Comparison of ENCODE assay signal across 1 cellular context in genomic region chr4:138773321-138773720, GRCh38.
TF ChIP-seq lines count a peak whose summit lies in the region.

No MANE protein-coding gene starts in this region.

TF ChIP-seq in K562, 482 proteins besides CTCF, POLR2A, EP300 and RAD21 (continued from another document and continues in another):
- TF ChIP-seq FOXP4 (CRISPR knock-in tag; IDR thresholded peaks at IDR 0.05; ENCODE audit: borderline replicate concordance) (no peak), ZBTB7A (IDR thresholded peaks at IDR 0.05; ENCODE audit: borderline replicate concordance, control insufficient read depth, low read depth, low read length) (no peak), STAG1 (CRISPR knock-in tag; IDR thresholded peaks at IDR 0.05; ENCODE audit: borderline replicate concordance) (no peak), GMEB1 (CRISPR knock-in tag; IDR thresholded peaks at IDR 0.05) (no peak), ZNF224 (CRISPR knock-in tag; IDR thresholded peaks at IDR 0.05) (no peak), SMARCE1 (IDR thresholded peaks at IDR 0.05) (peak; percentile 81), CBFA2T3 (IDR thresholded peaks at IDR 0.05) (peak; percentile 90), ZNF212 (CRISPR knock-in tag; IDR thresholded peaks at IDR 0.05) (no peak), COPS2 (conservative IDR thresholded peaks at IDR 0.05) (no peak), MYNN (IDR thresholded peaks at IDR 0.05) (no peak), MYNN (CRISPR knock-in tag; IDR thresholded peaks at IDR 0.05) (no peak), ARID3B (CRISPR knock-in tag; IDR thresholded peaks at IDR 0.05; ENCODE audit: borderline replicate concordance) (no peak), BRF1 (IDR thresholded peaks at IDR 0.05; ENCODE audit: borderline replicate concordance, extremely low read depth, insufficient read length) (no peak), PKNOX1 (IDR thresholded peaks at IDR 0.05) (no peak), FOXK1 (CRISPR knock-in tag; IDR thresholded peaks at IDR 0.05; ENCODE audit: borderline replicate concordance) (no peak), TAF1 (IDR thresholded peaks at IDR 0.05; ENCODE audit: control insufficient read depth, extremely low read depth, insufficient read depth, low read length, severe bottlenecking) (no peak), ZNF324 (CRISPR knock-in tag; IDR thresholded peaks at IDR 0.05) (no peak), FOXA1 (IDR thresholded peaks at IDR 0.05; ENCODE audit: borderline replicate concordance) (no peak), ZNF583 (CRISPR knock-in tag; IDR thresholded peaks at IDR 0.05) (no peak), FOSL1 (tag; conservative IDR thresholded peaks at IDR 0.05) (no peak), HDAC2 (IDR thresholded peaks at IDR 0.05) (no peak), ZFP1 (CRISPR knock-in tag; IDR thresholded peaks at IDR 0.05) (no peak), JUN (IDR thresholded peaks at IDR 0.05; ENCODE audit: borderline replicate concordance, low read depth, low read length) (no peak), JUN (CRISPR knock-in tag; IDR thresholded peaks at IDR 0.05; ENCODE audit: borderline replicate concordance) (no peak), CBFA2T2 (conservative IDR thresholded peaks at IDR 0.05) (peak; percentile 79), IFI16 (CRISPR knock-in tag; IDR thresholded peaks at IDR 0.05) (no peak), SRSF7 (optimal IDR thresholded peaks at IDR 0.05; ENCODE audit: low read depth, low read length) (no peak), MXI1 (IDR thresholded peaks at IDR 0.05; ENCODE audit: low read depth, low read length) (no peak), CLOCK (CRISPR knock-in tag; IDR thresholded peaks at IDR 0.05; ENCODE audit: borderline replicate concordance) (no peak), NUFIP1 (IDR thresholded peaks at IDR 0.05; ENCODE audit: partially characterized antibody) (no peak), RBM14 (IDR thresholded peaks at IDR 0.05; ENCODE audit: borderline replicate concordance, insufficient read depth, low read depth, low read length) (no peak), ZNF707 (CRISPR knock-in tag; conservative IDR thresholded peaks at IDR 0.05) (no peak), MBD1 (CRISPR knock-in tag; IDR thresholded peaks at IDR 0.05) (no peak), XRCC4 (IDR thresholded peaks at IDR 0.05; ENCODE audit: extremely low read depth, insufficient read depth, insufficient read length) (no peak), ZNF592 (IDR thresholded peaks at IDR 0.05) (no peak; the same call in none of the 2 replicates), ZNF175 (CRISPR knock-in tag; IDR thresholded peaks at IDR 0.05; ENCODE audit: low read depth) (0 out of 2 replicates have a peak, but pooled peaks have one; percentile 19), STAT5B (CRISPR knock-in tag; IDR thresholded peaks at IDR 0.05) (no peak), GABPB2 (CRISPR knock-in tag; conservative IDR thresholded peaks at IDR 0.05) (no peak), LARP7 (IDR thresholded peaks at IDR 0.05) (no peak), CCNT2 (IDR thresholded peaks at IDR 0.05; ENCODE audit: borderline replicate concordance, extremely low read depth, insufficient read length, low read depth, low read length) (no peak), HMGN3 (IDR thresholded peaks at IDR 0.05; ENCODE audit: borderline replicate concordance, extremely low read depth, insufficient read length, low read depth, low read length) (no peak), ASH1L (IDR thresholded peaks at IDR 0.05; ENCODE audit: borderline replicate concordance, low read depth, partially characterized antibody) (no peak), VEZF1 (CRISPR knock-in tag; IDR thresholded peaks at IDR 0.05) (0 out of 2 replicates have a peak, but pooled peaks have one; percentile 22), ZBTB12 (CRISPR knock-in tag; IDR thresholded peaks at IDR 0.05) (no peak), CGGBP1 (CRISPR knock-in tag; IDR thresholded peaks at IDR 0.05) (no peak), RBM17 (IDR thresholded peaks at IDR 0.05; ENCODE audit: borderline replicate concordance, low read depth, low read length) (no peak), NFRKB (IDR thresholded peaks at IDR 0.05; ENCODE audit: low read depth) (no peak), PURB (CRISPR knock-in tag; IDR thresholded peaks at IDR 0.05; ENCODE audit: low read depth) (no peak), ARID1B (IDR thresholded peaks at IDR 0.05) (peak; percentile 94), NONO (IDR thresholded peaks at IDR 0.05; ENCODE audit: low read depth in 2 of 2, low read length in 1 of 2) (no peak), SMAD3 (CRISPR knock-in tag; conservative IDR thresholded peaks at IDR 0.05) (no peak)
